Comparison of ENCODE assay signal across 8 cellular contexts in genomic region chr2:152647417-152648010, GRCh38.
DNase-seq lines count a peak whose midpoint lies in the region; ATAC-seq, FAIRE-seq and TF ChIP-seq lines count a peak whose summit lies in the region.

No MANE protein-coding gene starts in this region.

- no peak for ATAC-seq in activated T-cell treated with anti-CD3 and anti-CD28 coated beads, Interleukin-2, amount 50 U/mL, for 72 hours (replicated peaks in 1 of 2)
- no peak for ATAC-seq in activated T-cell treated with anti-CD3 and anti-CD28 coated beads, Interleukin-2, amount 50 U/mL, for 4 hours
- peak; percentile 63 to 66 for ATAC-seq in lower lobe of right lung
- no peak for ATAC-seq in HG02885 (IDR thresholded peaks at IDR 0.05; ENCODE audit: poor library complexity, unreplicated experiment)

- H3K27me3 Mint-ChIP-seq in activated T-cell treated with anti-CD3 and anti-CD28 coated beads, Interleukin-2, amount 50 U/mL, for 72 hours (ENCODE audit: low read depth): no peaks in the 10 kb centered on the region
- H3K27me3 Mint-ChIP-seq in activated T-cell treated with anti-CD3 and anti-CD28 coated beads, Interleukin-2, amount 50 U/mL, for 4 hours (ENCODE audit: low read depth): no peaks in the 10 kb centered on the region

- H3K4me1 Mint-ChIP-seq in activated T-cell treated with anti-CD3 and anti-CD28 coated beads, Interleukin-2, amount 50 U/mL, for 72 hours (ENCODE audit: low read depth): no peaks in the 10 kb centered on the region
- H3K4me1 Mint-ChIP-seq in activated T-cell treated with anti-CD3 and anti-CD28 coated beads, Interleukin-2, amount 50 U/mL, for 4 hours (ENCODE audit: low read depth): no peaks in the 10 kb centered on the region

- no peak overlapping the region for H3K4me3 Mint-ChIP-seq in activated T-cell treated with anti-CD3 and anti-CD28 coated beads, Interleukin-2, amount 50 U/mL, for 72 hours
- H3K4me3 Mint-ChIP-seq in activated T-cell treated with anti-CD3 and anti-CD28 coated beads, Interleukin-2, amount 50 U/mL, for 4 hours: no peak overlapping the region

- H3K4me1 ChIP-seq in lower lobe of right lung (peaks cover 24% of the 10 kb centered on the region), uterus (peaks cover 0 to 11% of the 10 kb centered on the region in 2 donors)

- H3K9me3 ChIP-seq in lower lobe of right lung: no peaks in the 10 kb centered on the region
- no peaks in the 10 kb centered on the region for H3K9me3 ChIP-seq in uterus

- no peak overlapping the region for H3K27ac ChIP-seq in lower lobe of right lung
- H3K27ac ChIP-seq in uterus: peak overlapping the region; percentile 33 to 49

- peaks cover 55% of the 10 kb centered on the region for H3K36me3 ChIP-seq in lower lobe of right lung
- no peaks in the 10 kb centered on the region for H3K36me3 ChIP-seq in uterus

- H3K27me3 ChIP-seq in lower lobe of right lung (ENCODE audit: low read depth) (no peaks in the 10 kb centered on the region), uterus (no peaks in the 10 kb centered on the region)

- no peak for FAIRE-seq in RCC 7860 (lab: Jason Lieb, UNC)

- no peak overlapping the region for H3K4me3 ChIP-seq in lower lobe of right lung
- no peak overlapping the region for H3K4me3 ChIP-seq in uterus

- H3K36me3 Mint-ChIP-seq in activated T-cell treated with anti-CD3 and anti-CD28 coated beads, Interleukin-2, amount 50 U/mL, for 72 hours (ENCODE audit: insufficient read depth in 2 of 2): peaks cover 2 to 6% of the 10 kb centered on the region in 2 donors
- no peaks in the 10 kb centered on the region for H3K36me3 Mint-ChIP-seq in activated T-cell treated with anti-CD3 and anti-CD28 coated beads, Interleukin-2, amount 50 U/mL, for 4 hours (ENCODE audit: insufficient read depth)

- intact Hi-C loops in lower lobe of right lung (cut with DNase I): no loop called here
- intact Hi-C loops in uterus (cut with DNase I; ENCODE audit: low total_unique reads): no loop called here

- no peak for DNase-seq in activated T-cell treated with anti-CD3 and anti-CD28 coated beads, Interleukin-2, amount 50 U/mL, for 72 hours
- no peak for DNase-seq in activated T-cell treated with anti-CD3 and anti-CD28 coated beads, Interleukin-2, amount 50 U/mL, for 4 hours
- DNase-seq in cerebellum (ENCODE audit: low spot score): peak; percentile 62
- peak; percentile 59 for DNase-seq in lower lobe of right lung
- peak; percentile 46 to 50 for DNase-seq in uterus
- no peak for DNase-seq in stimulated activated CD4-positive, alpha-beta T cell treated with anti-CD3 and anti-CD28 coated beads, Interleukin-15, amount 100 ng/mL, for 24 hours
- no peak for DNase-seq in RCC 7860 (ENCODE audit: low spot score)

- peak overlapping the region; percentile 76 for H3K27ac Mint-ChIP-seq in activated T-cell treated with anti-CD3 and anti-CD28 coated beads, Interleukin-2, amount 50 U/mL, for 72 hours

- no peaks in the 10 kb centered on the region for H3K9me3 Mint-ChIP-seq in activated T-cell treated with anti-CD3 and anti-CD28 coated beads, Interleukin-2, amount 50 U/mL, for 72 hours
- no peaks in the 10 kb centered on the region for H3K9me3 Mint-ChIP-seq in activated T-cell treated with anti-CD3 and anti-CD28 coated beads, Interleukin-2, amount 50 U/mL, for 4 hours

- TF ChIP-seq POLR2A in uterus (IDR thresholded peaks at IDR 0.05): no peak

- TF ChIP-seq CTCF in lower lobe of right lung (IDR thresholded peaks at IDR 0.05): no peak
- no peak for TF ChIP-seq CTCF in uterus (IDR thresholded peaks at IDR 0.05)

Comparison
In these comparisons a context has a peak if more than half of its experiments do, and no peak if none do; other contexts are left out.
1. ATAC-seq: peak in lower lobe of right lung (2 of 2); none in activated T-cell treated with anti-CD3 and anti-CD28 coated beads, Interleukin-2, amount 50 U/mL, for 72 hours (0 of 2), activated T-cell treated with anti-CD3 and anti-CD28 coated beads, Interleukin-2, amount 50 U/mL, for 4 hours (0 of 2) and HG02885 (single experiment).
2. DNase-seq: peak in cerebellum (single experiment), lower lobe of right lung (single experiment) and uterus (2 of 2); none in activated T-cell treated with anti-CD3 and anti-CD28 coated beads, Interleukin-2, amount 50 U/mL, for 72 hours (0 of 2), activated T-cell treated with anti-CD3 and anti-CD28 coated beads, Interleukin-2, amount 50 U/mL, for 4 hours (single experiment), stimulated activated CD4-positive, alpha-beta T cell treated with anti-CD3 and anti-CD28 coated beads, Interleukin-15, amount 100 ng/mL, for 24 hours (single experiment) and RCC 7860 (single experiment).